Comparison of ENCODE assay signal across 16 cellular contexts in genomic region chr22:40620464-40621046, GRCh38. TPM values are rescaled to one million over a fixed set of nuclear protein-coding genes. Genes with fewer than 3 reads are reported as not detected.
DNase-seq lines count a peak whose midpoint lies in the region; ATAC-seq and TF ChIP-seq lines count a peak whose summit lies in the region.
"Had no signal": no experiment of that assay in that cellular context is flagged by ENCODE, and none has a peak within 500 bp of the region (broad histone marks: within the 10 kb centered on the region; RNA-seq: fewer than 3 reads in every experiment).

No MANE protein-coding gene starts in this region.

- CTCF ChIA-PET in HCT116 (lab: Charles Lee) = no interaction called here

- H3K27ac ChIP-seq in HCT116 (ENCODE audit: low read depth, low read length) = peak overlapping the region; percentile 60; the same call in 1 of the 2 replicates
- H3K27ac ChIP-seq: ascending aorta, hepatocyte, left ventricle myocardium inferior had no signal

- H3K27me3 ChIP-seq in HCT116 (ENCODE audit: insufficient read depth, low read length) = no peaks in the 10 kb centered on the region
- H3K27me3 ChIP-seq: ascending aorta, hepatocyte had no signal

- ATAC-seq in HCT116 (peak; percentile 95), GM19397 (IDR thresholded peaks at IDR 0.05; ENCODE audit: unreplicated experiment) (no peak), HG02970 (IDR thresholded peaks at IDR 0.05; ENCODE audit: low FRiP score, unreplicated experiment) (no peak)
- ATAC-seq: T-cell had no signal

- peaks cover 9 to 18% of the 10 kb centered on the region in 2 experiments for H3K4me1 ChIP-seq in HCT116 (ENCODE audit: control insufficient read depth in 1 of 2, insufficient read depth in 2 of 2, low read length in 2 of 2)
- H3K4me1 ChIP-seq: ascending aorta had no signal

- no peak for TF ChIP-seq POLR2A in HCT116 (IDR thresholded peaks at IDR 0.05; ENCODE audit: borderline replicate concordance, extremely low read depth, insufficient read depth, insufficient read length)
- TF ChIP-seq POLR2A in erythroblast (IDR thresholded peaks at IDR 0.05; ENCODE audit: low read length) = no peak

- H4K20me1 ChIP-seq in HCT116 (ENCODE audit: insufficient read depth) = no peaks in the 10 kb centered on the region

- peak; percentile 52 for DNase-seq in AG10803 (ENCODE audit: low read depth)
- DNase-seq in HCT116 (ENCODE audit: low read depth, low spot score) = peak; percentile 66
- DNase-seq in amniotic epithelial cell (ENCODE audit: low read depth) = peak; percentile 78
- peak; percentile 51 for DNase-seq in hepatic stellate cell (ENCODE audit: low spot score)
- no peak for DNase-seq in erythroblast (lab: John Stamatoyannopoulos, UW)
- DNase-seq in GM13977 (ENCODE audit: low spot score) = no peak
- DNase-seq: activated CD4-positive, alpha-beta T cell treated with anti-CD3 and anti-CD28 coated beads for 4 hours; CD4-positive, CD25-positive, alpha-beta regulatory T cell; left ventricle myocardium inferior; NCI-H2171; nephron progenitor cell; T-cell had no signal

- H3K9ac ChIP-seq in HCT116 (ENCODE audit: low read length) = 0 out of 2 replicates have a peak overlapping the region, but pooled peaks have one; percentile 28

- H3K4me3 ChIP-seq in AG10803 (ENCODE audit: low read length) (no peak overlapping the region), HCT116 (replicated peaks in 1 of 2; ENCODE audit: low read depth in 1 of 2, low read length in 2 of 2) (peak overlapping the region in 1 of 2 experiments; percentile 9; a peak in 2 of 4 replicates)
- H3K4me3 ChIP-seq: ascending aorta, hepatocyte, left ventricle myocardium inferior had no signal

- no TSS peak for BruUV-seq in HCT116 (replicated peaks; lab: Mats Ljungman, UMichigan)

- H2AFZ ChIP-seq in HCT116 (ENCODE audit: low read depth, low read length, poor library complexity, severe bottlenecking) = no peak overlapping the region
- H2AFZ ChIP-seq: hepatocyte had no signal

- H3K4me2 ChIP-seq in HCT116 (ENCODE audit: low read length) = peak overlapping the region; percentile 71
- H3K4me2 ChIP-seq: hepatocyte had no signal

- POLR2A ChIA-PET in HCT116 (lab: Charles Lee) = interaction anchor here (1.4 to 2.5 kb wide), 2 partner anchors 16 to 31 kb away, joined by 4 to 11 read pairs; partner anchors contain the start of gene MRTFA

- H3K36me3 ChIP-seq in HCT116 (ENCODE audit: control insufficient read depth in 1 of 2, insufficient read depth in 2 of 2, low read length in 2 of 2) = no peaks in the 10 kb centered on the region
- H3K36me3 ChIP-seq: ascending aorta had no signal

- TF ChIP-seq RAD21 in HCT116 (IDR thresholded peaks at IDR 0.05; ENCODE audit: low read depth) = no peak

- RAD21 ChIA-PET in HCT116 (lab: Charles Lee; ENCODE audit: low non-redundant PET in 1 of 2, low total read pairs in 2 of 2, uncharacterized antibody in 2 of 2, unreplicated experiment in 2 of 2) = no interaction called here

- in situ Hi-C loops in GM13977 (cut with MboI; ENCODE audit: low pct_unique_long_range_greater_than_20kb, low sequenced_read_pairs, unreplicated experiment) = no loop called here

- no peaks in the 10 kb centered on the region for H3K9me2 ChIP-seq in HCT116 (ENCODE audit: insufficient read depth)

- TF ChIP-seq CTCF in AG10803 (conservative IDR thresholded peaks at IDR 0.05; ENCODE audit: low read length) = no peak
- TF ChIP-seq CTCF in HCT116 (IDR thresholded peaks at IDR 0.05 in 2 of 3, conservative IDR thresholded peaks at IDR 0.05 in 1 of 3; ENCODE audit: borderline replicate concordance in 1 of 3, insufficient read depth in 1 of 3, low read depth in 2 of 3, low read length in 2 of 3) = no peak
- no peak for TF ChIP-seq CTCF in GM13977 (IDR thresholded peaks at IDR 0.05; ENCODE audit: extremely low read depth, insufficient read depth, missing control alignments)

- intact Hi-C loops in HCT116 (cut with micrococcal nuclease) = no loop called here

- no peaks in the 10 kb centered on the region for H3K9me3 ChIP-seq in HCT116 (ENCODE audit: control insufficient read depth in 1 of 2, insufficient read depth in 1 of 2, low read depth in 1 of 2, low read length in 2 of 2)

- H3K79me2 ChIP-seq in HCT116 (ENCODE audit: insufficient read depth, low read length) = peaks cover 67% of the 10 kb centered on the region

TF ChIP-seq in HCT116, 20 proteins besides CTCF, POLR2A, EP300 and RAD21:
- TF ChIP-seq CEBPB (IDR thresholded peaks at IDR 0.05; ENCODE audit: low read depth) (peak; percentile 34; the same call in 1 of the 2 replicates), SRF (IDR thresholded peaks at IDR 0.05; ENCODE audit: low read depth) (no peak), CBX3 (IDR thresholded peaks at IDR 0.05; ENCODE audit: low read depth) (peak; percentile 92; the same call in 1 of the 2 replicates), SIN3A (IDR thresholded peaks at IDR 0.05; ENCODE audit: low read depth) (no peak), EZH2 (IDR thresholded peaks at IDR 0.05) (no peak), FOSL1 (IDR thresholded peaks at IDR 0.05; ENCODE audit: low read depth) (peak; percentile 89), MAX (IDR thresholded peaks at IDR 0.05) (peak; percentile 65), SP1 (IDR thresholded peaks at IDR 0.05; ENCODE audit: low read depth) (peak; percentile 56), ZFX (IDR thresholded peaks at IDR 0.05) (no peak), ZNF274 (IDR thresholded peaks at IDR 0.05; ENCODE audit: low read depth, low read length) (no peak), POLR2AphosphoS5 (IDR thresholded peaks at IDR 0.05; ENCODE audit: low read depth, low read length) (no peak), TCF7L2 (IDR thresholded peaks at IDR 0.05; ENCODE audit: borderline replicate concordance, extremely low read depth, insufficient read depth, insufficient read length) (no peak), JUND (IDR thresholded peaks at IDR 0.05) (peak; percentile 85)
TF ChIP-seq in HCT116: peak in this region for 6.

RNA-seq across cellular contexts. Expression of gene MRTFA, which starts 16.0 kb away (rescaled TPM):
- 28.0 TPM for total RNA-seq in HCT116 (2021; ENCODE audit: unreplicated experiment)
- 18.2 and 21.1 TPM in 2 replicates for polyA plus RNA-seq in HCT116 (2012)

RNA-seq across cellular contexts. Expression of gene MCHR1, which starts 58.7 kb away (rescaled TPM):
- total RNA-seq in HCT116 (2021; ENCODE audit: unreplicated experiment) = not detected
- polyA plus RNA-seq in HCT116 (2012) = not detected in 2 replicates
- total RNA-seq: ascending aorta; CD4-positive, CD25-positive, alpha-beta regulatory T cell; T-cell had no signal
- polyA plus RNA-seq: CD4-positive, CD25-positive, alpha-beta regulatory T cell had no signal

Comparison
In these comparisons a context has a peak if more than half of its experiments do, and no peak if none do; other contexts are left out.
1. DNase-seq: peak in AG10803 (single experiment), HCT116 (single experiment), amniotic epithelial cell (single experiment) and hepatic stellate cell (single experiment); none in erythroblast (0 of 2) and GM13977 (single experiment).